ENCODE assay signal across 19 cellular contexts in genomic region chr14:48944802-48945201, GRCh38.
"Had no signal": no experiment of that assay in that cellular context is flagged by ENCODE, and none has a peak within 500 bp of the region (broad histone marks: within the 10 kb centered on the region; RNA-seq: fewer than 3 reads in every experiment).

No MANE protein-coding gene starts in this region.

- H3K27ac ChIP-seq: neural progenitor cell, neutrophil, ovary, pancreas, parathyroid adenoma, prostate gland, psoas muscle, right atrium auricular region, right lobe of liver, sigmoid colon, skin epidermis, spleen had no signal

- H3K4me2 ChIP-seq: neural progenitor cell, smooth muscle cell had no signal

- ATAC-seq: naive thymus-derived CD4-positive, alpha-beta T cell; naive thymus-derived CD8-positive, alpha-beta T cell; natural killer cell; natural killer cell treated with Interleukin-12 subunit alpha and Interleukin-12 subunit beta and Interleukin-15 and Interleukin-18, amount 100 ng/mL, for 72 hours; pancreas; psoas muscle; right cardiac atrium; right lobe of liver; sciatic nerve had no signal

- H3K79me2 ChIP-seq: parathyroid adenoma had no signal

- H2AFZ ChIP-seq: parathyroid adenoma had no signal

- H3K4me3 ChIP-seq: neural progenitor cell, ovary, pancreas, prostate gland, psoas muscle, right atrium auricular region, right lobe of liver, sigmoid colon, skin epidermis, smooth muscle cell, spleen had no signal

- H3K36me3 ChIP-seq: neural progenitor cell, neutrophil, ovary, pancreas, prostate gland, right atrium auricular region, right lobe of liver, sigmoid colon, spleen had no signal

- H3K27me3 ChIP-seq: neural progenitor cell, neutrophil, ovary, pancreas, right atrium auricular region, right lobe of liver, sigmoid colon, spleen had no signal

- H3K9me3 ChIP-seq: neutrophil, ovary, pancreas, prostate gland, psoas muscle, right atrium auricular region, right lobe of liver, sigmoid colon, spleen had no signal

- H3K9ac ChIP-seq: neural progenitor cell, parathyroid adenoma had no signal
